1 cellular context compared by ENCODE assay signal in the genomic region with DNA sequence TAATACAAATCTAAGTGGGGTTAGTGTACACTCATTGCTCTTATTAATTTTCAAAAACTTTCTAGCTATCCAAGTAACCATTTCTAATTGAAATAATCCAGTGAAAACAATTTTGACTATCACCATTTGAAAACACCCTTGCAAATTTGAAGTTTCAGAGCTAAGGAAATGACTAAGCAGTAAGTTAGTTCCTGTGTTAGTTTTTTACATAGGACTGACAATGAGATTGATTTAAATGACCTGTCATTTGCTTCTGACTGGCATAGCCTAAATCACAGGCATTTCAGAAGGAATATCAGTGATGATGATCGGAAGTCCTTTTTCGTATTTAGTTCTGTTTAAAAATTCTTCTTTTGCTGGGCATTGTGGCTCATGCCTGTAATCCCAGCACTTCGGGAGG.
TF ChIP-seq lines count a peak whose summit lies in the region.

No MANE protein-coding gene starts in this region.

TF ChIP-seq in HepG2, 621 proteins besides CTCF, POLR2A, EP300 and RAD21:
- TF ChIP-seq, protein P1, sequence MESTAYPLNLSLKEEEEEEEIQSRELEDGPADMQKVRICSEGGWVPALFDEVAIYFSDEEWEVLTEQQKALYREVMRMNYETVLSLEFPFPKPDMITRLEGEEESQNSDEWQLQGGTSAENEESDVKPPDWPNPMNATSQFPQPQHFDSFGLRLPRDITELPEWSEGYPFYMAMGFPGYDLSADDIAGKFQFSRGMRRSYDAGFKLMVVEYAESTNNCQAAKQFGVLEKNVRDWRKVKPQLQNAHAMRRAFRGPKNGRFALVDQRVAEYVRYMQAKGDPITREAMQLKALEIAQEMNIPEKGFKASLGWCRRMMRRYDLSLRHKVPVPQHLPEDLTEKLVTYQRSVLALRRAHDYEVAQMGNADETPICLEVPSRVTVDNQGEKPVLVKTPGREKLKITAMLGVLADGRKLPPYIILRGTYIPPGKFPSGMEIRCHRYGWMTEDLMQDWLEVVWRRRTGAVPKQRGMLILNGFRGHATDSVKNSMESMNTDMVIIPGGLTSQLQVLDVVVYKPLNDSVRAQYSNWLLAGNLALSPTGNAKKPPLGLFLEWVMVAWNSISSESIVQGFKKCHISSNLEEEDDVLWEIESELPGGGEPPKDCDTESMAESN (CRISPR knock-in tag; conservative IDR thresholded peaks at IDR 0.05): no peak
- no peak for TF ChIP-seq ESRRA (CRISPR knock-in tag; IDR thresholded peaks at IDR 0.05; ENCODE audit: low read depth)
